ENCODE assay signal across 1 cellular context in the genomic region with DNA sequence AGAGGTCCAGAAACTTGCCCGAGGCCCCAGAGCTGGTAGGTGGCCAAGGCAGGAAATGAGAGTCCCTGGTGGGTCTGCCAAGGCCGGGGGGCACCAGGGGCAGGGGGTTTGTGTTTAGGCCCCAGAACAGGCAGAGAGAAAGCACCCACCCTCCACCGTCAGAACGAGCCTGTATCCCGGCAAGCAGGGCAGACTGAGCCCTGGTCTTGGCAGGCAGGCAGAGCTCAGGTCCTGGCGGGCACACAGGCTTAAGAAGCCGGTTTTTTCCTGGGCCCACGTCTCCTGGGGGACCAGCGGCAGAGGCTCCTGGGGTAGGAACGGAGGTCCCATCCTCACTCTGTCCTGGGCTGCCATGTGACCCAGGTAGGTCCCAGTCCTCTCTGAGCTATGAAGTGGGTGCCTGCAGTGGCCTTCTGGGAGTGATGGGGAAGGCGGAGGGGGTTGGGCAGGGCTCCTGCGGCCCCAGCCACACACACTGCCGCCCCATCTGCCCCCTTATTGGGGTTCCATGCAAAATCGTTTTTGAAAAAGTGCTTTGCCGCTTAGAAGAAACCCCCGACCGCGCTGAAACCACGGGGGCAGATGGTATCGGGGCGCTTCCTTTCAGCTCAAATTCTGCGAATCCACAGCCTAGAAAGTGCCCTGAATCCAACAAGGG.
TF ChIP-seq lines count a peak whose summit lies in the region.

No MANE protein-coding gene starts in this region.

TF ChIP-seq in GM12878, 131 proteins besides CTCF, POLR2A, EP300 and RAD21 (continued from another document and continues in another):
- TF ChIP-seq NFXL1 (IDR thresholded peaks at IDR 0.05; ENCODE audit: borderline replicate concordance) (no peak), ZBTB4 (CRISPR knock-in tag; IDR thresholded peaks at IDR 0.05) (no peak), CBX5 (IDR thresholded peaks at IDR 0.05; ENCODE audit: low read depth) (no peak), CHD2 (IDR thresholded peaks at IDR 0.05; ENCODE audit: borderline replicate concordance, low read depth, low read length) (peak; percentile 79), FOS (IDR thresholded peaks at IDR 0.05; ENCODE audit: borderline replicate concordance, extremely low read depth, insufficient read length) (no peak), CREB1 (IDR thresholded peaks at IDR 0.05; ENCODE audit: low read depth) (no peak), POLR2AphosphoS5 (IDR thresholded peaks at IDR 0.05; ENCODE audit: low read length) (peak; percentile 64), NR2F1 (conservative IDR thresholded peaks at IDR 0.05) (no peak), BCLAF1 (IDR thresholded peaks at IDR 0.05) (no peak), CBFB (IDR thresholded peaks at IDR 0.05; ENCODE audit: low read depth) (peak; percentile 32; the same call in 1 of the 2 replicates), BRCA1 (IDR thresholded peaks at IDR 0.05; ENCODE audit: low read depth, low read length) (no peak), NRF1 (conservative IDR thresholded peaks at IDR 0.05; ENCODE audit: low read depth, low read length) (no peak), NKRF (conservative IDR thresholded peaks at IDR 0.05) (no peak), PAX5 (IDR thresholded peaks at IDR 0.05; ENCODE audit: borderline replicate concordance, low read depth, low read length) (no peak), SMAD5 (IDR thresholded peaks at IDR 0.05; ENCODE audit: low read depth) (0 out of 2 replicates have a peak, but pooled peaks have one; percentile 18), SUPT20H (IDR thresholded peaks at IDR 0.05; ENCODE audit: borderline replicate concordance, control insufficient read depth, low read depth, low read length) (no peak), FOXM1 (IDR thresholded peaks at IDR 0.05; ENCODE audit: low read depth, low read length) (no peak; the same call in 1 of the 2 replicates), MLLT1 (IDR thresholded peaks at IDR 0.05) (no peak), SREBF1 (IDR thresholded peaks at IDR 0.05; ENCODE audit: low read length) (no peak), IKZF1 (conservative IDR thresholded peaks at IDR 0.05) (peak; percentile 28), CREM (IDR thresholded peaks at IDR 0.05; ENCODE audit: low read depth) (0 out of 2 replicates have a peak, but pooled peaks have one; percentile 13), ZNF687 (IDR thresholded peaks at IDR 0.05) (0 out of 2 replicates have a peak, but pooled peaks have one; percentile 66), POLR2AphosphoS2 (IDR thresholded peaks at IDR 0.05; ENCODE audit: low read depth, low read length) (no peak), YY1 (IDR thresholded peaks at IDR 0.05; ENCODE audit: low read depth, low read length) (no peak)
- TF ChIP-seq, protein P1, sequence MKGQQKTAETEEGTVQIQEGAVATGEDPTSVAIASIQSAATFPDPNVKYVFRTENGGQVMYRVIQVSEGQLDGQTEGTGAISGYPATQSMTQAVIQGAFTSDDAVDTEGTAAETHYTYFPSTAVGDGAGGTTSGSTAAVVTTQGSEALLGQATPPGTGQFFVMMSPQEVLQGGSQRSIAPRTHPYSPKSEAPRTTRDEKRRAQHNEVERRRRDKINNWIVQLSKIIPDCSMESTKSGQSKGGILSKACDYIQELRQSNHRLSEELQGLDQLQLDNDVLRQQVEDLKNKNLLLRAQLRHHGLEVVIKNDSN (IDR thresholded peaks at IDR 0.05; ENCODE audit: borderline replicate concordance, extremely low read length, insufficient read depth, low read depth, low read length), result peak; percentile 50
- TF ChIP-seq, protein P2, sequence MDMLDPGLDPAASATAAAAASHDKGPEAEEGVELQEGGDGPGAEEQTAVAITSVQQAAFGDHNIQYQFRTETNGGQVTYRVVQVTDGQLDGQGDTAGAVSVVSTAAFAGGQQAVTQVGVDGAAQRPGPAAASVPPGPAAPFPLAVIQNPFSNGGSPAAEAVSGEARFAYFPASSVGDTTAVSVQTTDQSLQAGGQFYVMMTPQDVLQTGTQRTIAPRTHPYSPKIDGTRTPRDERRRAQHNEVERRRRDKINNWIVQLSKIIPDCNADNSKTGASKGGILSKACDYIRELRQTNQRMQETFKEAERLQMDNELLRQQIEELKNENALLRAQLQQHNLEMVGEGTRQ (IDR thresholded peaks at IDR 0.05; ENCODE audit: borderline replicate concordance, low read depth, low read length), result no peak
- TF ChIP-seq, protein P3, sequence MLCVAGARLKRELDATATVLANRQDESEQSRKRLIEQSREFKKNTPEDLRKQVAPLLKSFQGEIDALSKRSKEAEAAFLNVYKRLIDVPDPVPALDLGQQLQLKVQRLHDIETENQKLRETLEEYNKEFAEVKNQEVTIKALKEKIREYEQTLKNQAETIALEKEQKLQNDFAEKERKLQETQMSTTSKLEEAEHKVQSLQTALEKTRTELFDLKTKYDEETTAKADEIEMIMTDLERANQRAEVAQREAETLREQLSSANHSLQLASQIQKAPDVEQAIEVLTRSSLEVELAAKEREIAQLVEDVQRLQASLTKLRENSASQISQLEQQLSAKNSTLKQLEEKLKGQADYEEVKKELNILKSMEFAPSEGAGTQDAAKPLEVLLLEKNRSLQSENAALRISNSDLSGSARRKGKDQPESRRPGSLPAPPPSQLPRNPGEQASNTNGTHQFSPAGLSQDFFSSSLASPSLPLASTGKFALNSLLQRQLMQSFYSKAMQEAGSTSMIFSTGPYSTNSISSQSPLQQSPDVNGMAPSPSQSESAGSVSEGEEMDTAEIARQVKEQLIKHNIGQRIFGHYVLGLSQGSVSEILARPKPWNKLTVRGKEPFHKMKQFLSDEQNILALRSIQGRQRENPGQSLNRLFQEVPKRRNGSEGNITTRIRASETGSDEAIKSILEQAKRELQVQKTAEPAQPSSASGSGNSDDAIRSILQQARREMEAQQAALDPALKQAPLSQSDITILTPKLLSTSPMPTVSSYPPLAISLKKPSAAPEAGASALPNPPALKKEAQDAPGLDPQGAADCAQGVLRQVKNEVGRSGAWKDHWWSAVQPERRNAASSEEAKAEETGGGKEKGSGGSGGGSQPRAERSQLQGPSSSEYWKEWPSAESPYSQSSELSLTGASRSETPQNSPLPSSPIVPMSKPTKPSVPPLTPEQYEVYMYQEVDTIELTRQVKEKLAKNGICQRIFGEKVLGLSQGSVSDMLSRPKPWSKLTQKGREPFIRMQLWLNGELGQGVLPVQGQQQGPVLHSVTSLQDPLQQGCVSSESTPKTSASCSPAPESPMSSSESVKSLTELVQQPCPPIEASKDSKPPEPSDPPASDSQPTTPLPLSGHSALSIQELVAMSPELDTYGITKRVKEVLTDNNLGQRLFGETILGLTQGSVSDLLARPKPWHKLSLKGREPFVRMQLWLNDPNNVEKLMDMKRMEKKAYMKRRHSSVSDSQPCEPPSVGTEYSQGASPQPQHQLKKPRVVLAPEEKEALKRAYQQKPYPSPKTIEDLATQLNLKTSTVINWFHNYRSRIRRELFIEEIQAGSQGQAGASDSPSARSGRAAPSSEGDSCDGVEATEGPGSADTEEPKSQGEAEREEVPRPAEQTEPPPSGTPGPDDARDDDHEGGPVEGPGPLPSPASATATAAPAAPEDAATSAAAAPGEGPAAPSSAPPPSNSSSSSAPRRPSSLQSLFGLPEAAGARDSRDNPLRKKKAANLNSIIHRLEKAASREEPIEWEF (IDR thresholded peaks at IDR 0.05; ENCODE audit: insufficient replicate concordance, low read depth, low read length), result no peak
- TF ChIP-seq, protein P4, sequence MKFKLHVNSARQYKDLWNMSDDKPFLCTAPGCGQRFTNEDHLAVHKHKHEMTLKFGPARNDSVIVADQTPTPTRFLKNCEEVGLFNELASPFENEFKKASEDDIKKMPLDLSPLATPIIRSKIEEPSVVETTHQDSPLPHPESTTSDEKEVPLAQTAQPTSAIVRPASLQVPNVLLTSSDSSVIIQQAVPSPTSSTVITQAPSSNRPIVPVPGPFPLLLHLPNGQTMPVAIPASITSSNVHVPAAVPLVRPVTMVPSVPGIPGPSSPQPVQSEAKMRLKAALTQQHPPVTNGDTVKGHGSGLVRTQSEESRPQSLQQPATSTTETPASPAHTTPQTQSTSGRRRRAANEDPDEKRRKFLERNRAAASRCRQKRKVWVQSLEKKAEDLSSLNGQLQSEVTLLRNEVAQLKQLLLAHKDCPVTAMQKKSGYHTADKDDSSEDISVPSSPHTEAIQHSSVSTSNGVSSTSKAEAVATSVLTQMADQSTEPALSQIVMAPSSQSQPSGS (IDR thresholded peaks at IDR 0.05; ENCODE audit: low read length), result no peak
